Comparison of ENCODE assay signal across 8 cellular contexts in genomic region chr3:134312072-134312872, GRCh38.
A peak's percentile ranks its signal among the peaks of the same experiment; 100 is the strongest.
DNase-seq lines count a peak whose midpoint lies in the region; ATAC-seq and TF ChIP-seq lines count a peak whose summit lies in the region.

No MANE protein-coding gene starts in this region.

- DNase-seq in NCI-H146 (lab: John Stamatoyannopoulos, UW) (peak; percentile 50), NCI-H146 treated with DMSO at 0.1 percent for 48 hours (lab: John Stamatoyannopoulos, UW; ENCODE audit: unreplicated experiment) (no peak), hepatocyte (ENCODE audit: low spot score) (no peak), NOMO-1 treated with dmso at 0.1 percent for 144 hours (lab: John Stamatoyannopoulos, UW; ENCODE audit: unreplicated experiment) (no peak)
- DNase-seq in activated CD8-positive, alpha-beta memory T cell treated with anti-CD3 and anti-CD28 coated beads, Interleukin-2, amount 10 ng/mL, durations not matched to agents 7 days and 5 days = peak; percentile 37
- no peak for DNase-seq in stimulated activated naive B cell treated with anti-CD40 and anti-IgM and Interleukin-4, amounts not matched to agents 10 μg/mL and 1 μg/mL and 100 μg/mL, for 72 hours

- peak overlapping the region; percentile 55 for H2AFZ ChIP-seq in hepatocyte

- H3K9me3 Mint-ChIP-seq in activated CD8-positive, alpha-beta memory T cell treated with anti-CD3 and anti-CD28 coated beads, Interleukin-2, amount 10 ng/mL, durations not matched to agents 7 days and 5 days (ENCODE audit: low read depth) = no peaks in the 10 kb centered on the region
- no peaks in the 10 kb centered on the region for H3K9me3 Mint-ChIP-seq in stimulated activated naive B cell treated with anti-CD40 and anti-IgM and Interleukin-4, amounts not matched to agents 10 μg/mL and 1 μg/mL and 100 μg/mL, for 72 hours

- no peak overlapping the region for H3K27ac Mint-ChIP-seq in activated CD8-positive, alpha-beta memory T cell treated with anti-CD3 and anti-CD28 coated beads, Interleukin-2, amount 10 ng/mL, durations not matched to agents 7 days and 5 days
- no peak overlapping the region for H3K27ac Mint-ChIP-seq in stimulated activated naive B cell treated with anti-CD40 and anti-IgM and Interleukin-4, amounts not matched to agents 10 μg/mL and 1 μg/mL and 100 μg/mL, for 72 hours

- peak overlapping the region; percentile 88 for H3K27ac ChIP-seq in hepatocyte

- no peaks in the 10 kb centered on the region for H3K27me3 ChIP-seq in hepatocyte

- TF ChIP-seq CTCF in hepatocyte (IDR thresholded peaks at IDR 0.05; ENCODE audit: poor library complexity) = no peak

- no peak overlapping the region for H3K4me2 ChIP-seq in hepatocyte

- H3K4me3 ChIP-seq in hepatocyte = no peak overlapping the region

- peaks cover 3% of the 10 kb centered on the region for H3K4me1 Mint-ChIP-seq in activated CD8-positive, alpha-beta memory T cell treated with anti-CD3 and anti-CD28 coated beads, Interleukin-2, amount 10 ng/mL, durations not matched to agents 7 days and 5 days
- peaks cover 9 to 29% of the 10 kb centered on the region in 2 donors for H3K4me1 Mint-ChIP-seq in stimulated activated naive B cell treated with anti-CD40 and anti-IgM and Interleukin-4, amounts not matched to agents 10 μg/mL and 1 μg/mL and 100 μg/mL, for 72 hours

- no peaks in the 10 kb centered on the region for H3K9me3 ChIP-seq in hepatocyte (ENCODE audit: low read depth)

- no peaks in the 10 kb centered on the region for H3K36me3 ChIP-seq in hepatocyte (replicated peaks; ENCODE audit: insufficient read depth, low read depth)

- 87% methylated on average over 27 of the region's 28 CpGs for WGBS in hepatocyte (ENCODE audit: low lambda C conversion rate, missing lambda C conversion rate)

- CTCF ChIA-PET in activated CD8-positive, alpha-beta memory T cell treated with anti-CD3 and anti-CD28 coated beads, Interleukin-2, amount 10 ng/mL, durations not matched to agents 7 days and 5 days (lab: Charles Lee) = no interaction called here

- H4K20me1 ChIP-seq in hepatocyte (ENCODE audit: insufficient read depth, poor library complexity, severe bottlenecking) = no peaks in the 10 kb centered on the region

- peaks cover 63% of the 10 kb centered on the region for H3K27me3 Mint-ChIP-seq in activated CD8-positive, alpha-beta memory T cell treated with anti-CD3 and anti-CD28 coated beads, Interleukin-2, amount 10 ng/mL, durations not matched to agents 7 days and 5 days
- peaks cover 38 to 67% of the 10 kb centered on the region in 2 donors for H3K27me3 Mint-ChIP-seq in stimulated activated naive B cell treated with anti-CD40 and anti-IgM and Interleukin-4, amounts not matched to agents 10 μg/mL and 1 μg/mL and 100 μg/mL, for 72 hours

- H3K4me1 ChIP-seq in hepatocyte (ENCODE audit: insufficient read depth) = peaks cover 41% of the 10 kb centered on the region

- no peak overlapping the region for H3K4me3 Mint-ChIP-seq in activated CD8-positive, alpha-beta memory T cell treated with anti-CD3 and anti-CD28 coated beads, Interleukin-2, amount 10 ng/mL, durations not matched to agents 7 days and 5 days
- peak overlapping the region; percentile 61 to 79 for H3K4me3 Mint-ChIP-seq in stimulated activated naive B cell treated with anti-CD40 and anti-IgM and Interleukin-4, amounts not matched to agents 10 μg/mL and 1 μg/mL and 100 μg/mL, for 72 hours

- no peaks in the 10 kb centered on the region for H3K36me3 Mint-ChIP-seq in activated CD8-positive, alpha-beta memory T cell treated with anti-CD3 and anti-CD28 coated beads, Interleukin-2, amount 10 ng/mL, durations not matched to agents 7 days and 5 days
- H3K36me3 Mint-ChIP-seq in stimulated activated naive B cell treated with anti-CD40 and anti-IgM and Interleukin-4, amounts not matched to agents 10 μg/mL and 1 μg/mL and 100 μg/mL, for 72 hours = no peaks in the 10 kb centered on the region

- H3K79me2 ChIP-seq in hepatocyte = no peaks in the 10 kb centered on the region

- no peak for ATAC-seq in activated CD8-positive, alpha-beta memory T cell treated with anti-CD3 and anti-CD28 coated beads, Interleukin-2, amount 10 ng/mL, durations not matched to agents 7 days and 5 days
- peak; percentile 64 to 71 for ATAC-seq in stimulated activated naive B cell treated with anti-CD40 and anti-IgM and Interleukin-4, amounts not matched to agents 10 μg/mL and 1 μg/mL and 100 μg/mL, for 72 hours (replicated peaks)
- ATAC-seq in GM18511 (IDR thresholded peaks at IDR 0.05; ENCODE audit: unreplicated experiment) (no peak), GM21619 (IDR thresholded peaks at IDR 0.05; ENCODE audit: unreplicated experiment) (no peak)

- H3K9me2 ChIP-seq in hepatocyte (replicated peaks; ENCODE audit: insufficient read depth) = no peaks in the 10 kb centered on the region

Comparison
In these comparisons a context has a peak if more than half of its experiments do, and no peak if none do; other contexts are left out.
1. DNase-seq: peak in NCI-H146 (single experiment) and activated CD8-positive, alpha-beta memory T cell treated with anti-CD3 and anti-CD28 coated beads, Interleukin-2, amount 10 ng/mL, durations not matched to agents 7 days and 5 days (single experiment); none in NCI-H146 treated with DMSO at 0.1 percent for 48 hours (single experiment), hepatocyte (single experiment), stimulated activated naive B cell treated with anti-CD40 and anti-IgM and Interleukin-4, amounts not matched to agents 10 μg/mL and 1 μg/mL and 100 μg/mL, for 72 hours (single experiment) and NOMO-1 treated with dmso at 0.1 percent for 144 hours (single experiment).
2. ATAC-seq: peak in stimulated activated naive B cell treated with anti-CD40 and anti-IgM and Interleukin-4, amounts not matched to agents 10 μg/mL and 1 μg/mL and 100 μg/mL, for 72 hours (2 of 2); none in activated CD8-positive, alpha-beta memory T cell treated with anti-CD3 and anti-CD28 coated beads, Interleukin-2, amount 10 ng/mL, durations not matched to agents 7 days and 5 days (single experiment), GM18511 (single experiment) and GM21619 (single experiment).